8 cellular contexts compared by ENCODE assay signal in the genomic region with DNA sequence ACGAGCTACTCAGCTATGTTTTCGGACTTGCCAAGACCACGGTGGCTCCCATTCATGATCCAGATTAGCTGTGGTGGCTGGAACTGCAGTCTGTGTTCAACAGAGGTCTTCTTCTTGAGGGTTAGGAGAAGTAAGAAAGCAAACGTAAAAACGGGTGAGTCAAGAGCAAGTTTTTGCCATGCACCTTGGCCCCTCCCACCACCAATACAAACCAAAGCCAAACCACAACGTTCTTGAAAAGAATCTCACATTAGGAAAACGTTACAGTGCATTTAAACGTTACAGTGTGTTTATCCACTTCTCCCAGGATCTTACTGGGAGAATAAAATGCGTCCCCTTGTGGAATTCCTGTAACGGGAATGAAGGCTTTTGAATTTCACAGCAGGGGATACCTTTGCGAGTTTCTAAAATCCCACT. TPM values are rescaled to one million over a fixed set of nuclear protein-coding genes. Genes with fewer than 3 reads are reported as not detected.
DNase-seq lines count a peak whose midpoint lies in the region; ATAC-seq and TF ChIP-seq lines count a peak whose summit lies in the region.

No MANE protein-coding gene starts in this region.

- H3K79me2 ChIP-seq in GM23338 (replicated peaks; ENCODE audit: insufficient read depth), result peaks cover 28% of the 10 kb centered on the region

- H3K9me3 ChIP-seq in SJCRH30 (replicated peaks), result no peaks in the 10 kb centered on the region

- H3F3A ChIP-seq in GM23338 (replicated peaks; ENCODE audit: low read depth), result no peaks in the 10 kb centered on the region

- H3K27ac Mint-ChIP-seq in GM23338, result no peak overlapping the region
- H3K27ac Mint-ChIP-seq in activated naive CD8-positive, alpha-beta T cell treated with anti-CD3 and anti-CD28 coated beads for 36 hours, result peak overlapping the region; percentile 93

- H3K9me2 ChIP-seq in GM23338 (ENCODE audit: insufficient read depth), result no peaks in the 10 kb centered on the region

- no peak for TF ChIP-seq CTCF in GM23338 (conservative IDR thresholded peaks at IDR 0.05; ENCODE audit: low read depth in 2 of 2)

- 0 out of 2 replicates have a peak overlapping the region, but pooled peaks have one; percentile 20 for H3K27ac ChIP-seq in GM23338 (ENCODE audit: low read depth)
- H3K27ac ChIP-seq in SJCRH30, result peak overlapping the region; percentile 79

- ATAC-seq in GM23338, result no peak
- ATAC-seq in HG03175 (IDR thresholded peaks at IDR 0.05; ENCODE audit: unreplicated experiment), result no peak

- no peaks in the 10 kb centered on the region for H3K36me3 Mint-ChIP-seq in GM23338 (ENCODE audit: low read depth)
- peaks cover 2% of the 10 kb centered on the region for H3K36me3 Mint-ChIP-seq in activated naive CD8-positive, alpha-beta T cell treated with anti-CD3 and anti-CD28 coated beads for 36 hours

- H2AFZ ChIP-seq in GM23338, result peak overlapping the region; percentile 93

- peaks cover 11% of the 10 kb centered on the region; the same call in 2 of the 3 replicates for H3K4me1 Mint-ChIP-seq in GM23338
- H3K4me1 Mint-ChIP-seq in activated naive CD8-positive, alpha-beta T cell treated with anti-CD3 and anti-CD28 coated beads for 36 hours, result peaks cover 39% of the 10 kb centered on the region

- no peaks in the 10 kb centered on the region for H3K27me3 Mint-ChIP-seq in GM23338 (ENCODE audit: insufficient read depth, low read depth, poor library complexity)
- no peaks in the 10 kb centered on the region for H3K27me3 Mint-ChIP-seq in activated naive CD8-positive, alpha-beta T cell treated with anti-CD3 and anti-CD28 coated beads for 36 hours

- no peak for DNase-seq in GM23338 (ENCODE audit: low spot score)
- DNase-seq in SJCRH30, result peak in 1 of 2 experiments; percentile 27
- DNase-seq in activated naive CD8-positive, alpha-beta T cell treated with anti-CD3 and anti-CD28 coated beads for 36 hours, result peak; percentile 60
- peak; percentile 30 to 51 (median 40) for DNase-seq in stimulated activated CD4-positive, alpha-beta T cell treated with anti-CD3 and anti-CD28 coated beads, Interleukin-12 subunit alpha, Interleukin-12 subunit beta, amount 100 ng/mL, for 48 hours (ENCODE audit: low read depth in 2 of 3, low spot score in 1 of 3)
- no peak for DNase-seq in NCI-H774 (lab: John Stamatoyannopoulos, UW)
- no peak for DNase-seq in NK-92 treated with Interleukin-12 subunit alpha and Interleukin-12 subunit beta, amount 100 ng/mL, for 24 hours (lab: John Stamatoyannopoulos, UW)

- no peaks in the 10 kb centered on the region; the same call in 1 of the 2 replicates for H4K20me1 ChIP-seq in GM23338 (replicated peaks; ENCODE audit: insufficient read depth)

- H3K4me2 ChIP-seq in GM23338, result peak overlapping the region; percentile 87

- H3K27me3 ChIP-seq in GM23338 (ENCODE audit: insufficient read depth) (no peaks in the 10 kb centered on the region), SJCRH30 (no peaks in the 10 kb centered on the region)

- H3K9me3 Mint-ChIP-seq in GM23338, result no peaks in the 10 kb centered on the region
- H3K9me3 Mint-ChIP-seq in activated naive CD8-positive, alpha-beta T cell treated with anti-CD3 and anti-CD28 coated beads for 36 hours, result no peaks in the 10 kb centered on the region

- peak overlapping the region; percentile 99 for H3K4me3 Mint-ChIP-seq in GM23338
- peak overlapping the region; percentile 95 for H3K4me3 Mint-ChIP-seq in activated naive CD8-positive, alpha-beta T cell treated with anti-CD3 and anti-CD28 coated beads for 36 hours

- H3K36me3 ChIP-seq in GM23338 (ENCODE audit: insufficient read depth), result no peaks in the 10 kb centered on the region
- H3K36me3 ChIP-seq in SJCRH30, result no peaks in the 10 kb centered on the region

- H3K4me3 ChIP-seq in GM23338 (peak overlapping the region; percentile 90), SJCRH30 (peak overlapping the region; percentile 85), iPS-11a (ENCODE audit: low read depth, low read length) (peak overlapping the region; percentile 91)

- peaks cover 9% of the 10 kb centered on the region; the same call in 1 of the 2 replicates for H3K4me1 ChIP-seq in GM23338 (ENCODE audit: insufficient read depth)
- peaks cover 7% of the 10 kb centered on the region for H3K4me1 ChIP-seq in SJCRH30

TF ChIP-seq in GM23338, 12 proteins besides CTCF, POLR2A, EP300 and RAD21:
- no peak for TF ChIP-seq EZH2phosphoT487 (IDR thresholded peaks at IDR 0.05; ENCODE audit: unreplicated experiment)
- no peak for TF ChIP-seq ZNF114 (CRISPR knock-in tag; IDR thresholded peaks at IDR 0.05)
- TF ChIP-seq ZNF331 (CRISPR knock-in tag; IDR thresholded peaks at IDR 0.05; ENCODE audit: low read depth), result no peak
- TF ChIP-seq ZNF462 (CRISPR knock-in tag; IDR thresholded peaks at IDR 0.05), result no peak
- TF ChIP-seq CREB1 (CRISPR knock-in tag; IDR thresholded peaks at IDR 0.05; ENCODE audit: low read depth), result no peak

RNA-seq across cellular contexts. Expression of gene FBXO48, which starts 0.7 kb away (rescaled TPM):
- 1.1 and 1.3 TPM in 2 replicates for total RNA-seq in GM23338 (2014; rRNA removed; shearing (Covaris generic))
- 0.96 and 1.3 TPM in 2 replicates for polyA plus RNA-seq in GM23338 (2016; fragmentation: Nextera tagmentation; extraction: Ambion mirVana)
- total RNA-seq in SJCRH30 (2014; rRNA removed; shearing (Covaris generic)), result 1.8 and 2.5 TPM in 2 replicates
- 1 to 10 TPM; 1.5 to 1.7 TPM for total RNA-seq in activated naive CD8-positive, alpha-beta T cell treated with anti-CD3 and anti-CD28 coated beads for 36 hours

RNA-seq across cellular contexts. Expression of gene APLF, which starts 1.0 kb away (rescaled TPM):
- total RNA-seq in GM23338 (2014; rRNA removed; shearing (Covaris generic)), result 3.7 and 6.6 TPM in 2 replicates
- 2.4 and 3.0 TPM in 2 replicates for polyA plus RNA-seq in GM23338 (2016; fragmentation: Nextera tagmentation; extraction: Ambion mirVana)
- 4.6 TPM in 2 replicates for total RNA-seq in SJCRH30 (2014; rRNA removed; shearing (Covaris generic))
- total RNA-seq in activated naive CD8-positive, alpha-beta T cell treated with anti-CD3 and anti-CD28 coated beads for 36 hours, result 1 to 10 TPM; 2.4 to 2.7 TPM

Comparison
In these comparisons a context has a peak if more than half of its experiments do, and no peak if none do; other contexts are left out.
1. DNase-seq: peak in activated naive CD8-positive, alpha-beta T cell treated with anti-CD3 and anti-CD28 coated beads for 36 hours (single experiment) and stimulated activated CD4-positive, alpha-beta T cell treated with anti-CD3 and anti-CD28 coated beads, Interleukin-12 subunit alpha, Interleukin-12 subunit beta, amount 100 ng/mL, for 48 hours (3 of 3); none in GM23338 (single experiment), NCI-H774 (single experiment) and NK-92 treated with Interleukin-12 subunit alpha and Interleukin-12 subunit beta, amount 100 ng/mL, for 24 hours (single experiment).
2. Peak in every context shown above with its lines, with median percentiles within 50 percentile points of each other: H3K4me3 ChIP-seq.